Comparison of ENCODE assay signal across 9 cellular contexts in the genomic region with DNA sequence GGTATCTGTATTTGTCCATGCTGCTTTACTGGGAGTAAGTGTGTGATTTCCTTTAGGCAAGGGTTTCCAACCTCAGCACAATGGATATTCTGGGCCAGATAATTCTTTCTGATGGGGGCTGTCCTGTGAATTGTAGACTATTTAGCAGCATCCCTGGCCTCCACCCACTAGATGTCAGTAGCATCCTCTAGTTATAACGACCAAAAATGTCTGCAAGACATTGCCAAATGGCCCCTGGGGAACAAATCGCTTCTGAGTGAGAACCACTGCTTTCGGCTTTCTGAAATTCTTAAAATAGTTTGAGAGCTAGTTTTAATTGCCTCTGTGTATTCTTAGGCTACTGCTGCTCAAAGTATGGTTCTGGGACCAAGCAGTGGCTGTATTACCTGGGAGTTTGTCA.
DNase-seq lines count a peak whose midpoint lies in the region; ATAC-seq and TF ChIP-seq lines count a peak whose summit lies in the region.
"Had no signal": no experiment of that assay in that cellular context is flagged by ENCODE, and none has a peak within 500 bp of the region (broad histone marks: within the 10 kb centered on the region; RNA-seq: fewer than 3 reads in every experiment).

No MANE protein-coding gene starts in this region.

- no peaks in the 10 kb centered on the region for H3K36me3 ChIP-seq in colonic mucosa

- TF ChIP-seq CTCF in colonic mucosa (IDR thresholded peaks at IDR 0.05) = no peak

- H3K27me3 Mint-ChIP-seq in activated T-cell treated with anti-CD3 and anti-CD28 coated beads, Interleukin-2, amount 50 U/mL, for 24 hours = peaks cover 62% of the 10 kb centered on the region

- no peak overlapping the region for H3K4me3 ChIP-seq in colonic mucosa

- H3K9me3 Mint-ChIP-seq in activated T-cell treated with anti-CD3 and anti-CD28 coated beads, Interleukin-2, amount 50 U/mL, for 24 hours = no peaks in the 10 kb centered on the region

- H3K27me3 ChIP-seq in colonic mucosa = peaks cover 4% of the 10 kb centered on the region

- H3K27ac Mint-ChIP-seq in activated T-cell treated with anti-CD3 and anti-CD28 coated beads, Interleukin-2, amount 50 U/mL, for 24 hours = no peak overlapping the region

- ATAC-seq in GM21529 (IDR thresholded peaks at IDR 0.05; ENCODE audit: unreplicated experiment) (peak; percentile 83), HG03457 (IDR thresholded peaks at IDR 0.05; ENCODE audit: unreplicated experiment) (no peak)

- no peak overlapping the region for H3K27ac ChIP-seq in colonic mucosa
- H3K27ac ChIP-seq: HL-60 had no signal

- intact Hi-C loops in colonic mucosa (cut with DNase I) = no loop called here

- H3K4me3 Mint-ChIP-seq in activated T-cell treated with anti-CD3 and anti-CD28 coated beads, Interleukin-2, amount 50 U/mL, for 24 hours = no peak overlapping the region

- H3K4me1 Mint-ChIP-seq in activated T-cell treated with anti-CD3 and anti-CD28 coated beads, Interleukin-2, amount 50 U/mL, for 24 hours (ENCODE audit: low read depth) = peaks cover 5% of the 10 kb centered on the region

- no peaks in the 10 kb centered on the region for H3K36me3 Mint-ChIP-seq in activated T-cell treated with anti-CD3 and anti-CD28 coated beads, Interleukin-2, amount 50 U/mL, for 24 hours (ENCODE audit: low read depth)

- H3K9ac ChIP-seq in colonic mucosa (ENCODE audit: low read depth in 2 of 2, low read length in 2 of 2) = no peak overlapping the region

- H3K4me1 ChIP-seq in colonic mucosa = no peaks in the 10 kb centered on the region

- no peaks in the 10 kb centered on the region for H3K9me3 ChIP-seq in colonic mucosa

- DNase-seq in ELF-1 (ENCODE audit: low read depth, low spot score) (peak; percentile 44), RPMI7951 (ENCODE audit: low read depth) (peak; percentile 39), iPS DF 19.7 (ENCODE audit: low read depth, low spot score) (peak; percentile 7), colonic mucosa (no peak), glomerular visceral epithelial cell (ENCODE audit: extremely low spot score) (no peak)
- no peak for DNase-seq in activated T-cell treated with anti-CD3 and anti-CD28 coated beads, Interleukin-2, amount 50 U/mL, for 24 hours

Comparison
In these comparisons a context has a peak if more than half of its experiments do, and no peak if none do; other contexts are left out.
1. DNase-seq: peak in ELF-1 (single experiment), RPMI7951 (single experiment) and iPS DF 19.7 (single experiment); none in colonic mucosa (single experiment), activated T-cell treated with anti-CD3 and anti-CD28 coated beads, Interleukin-2, amount 50 U/mL, for 24 hours (single experiment) and glomerular visceral epithelial cell (single experiment).